ENCODE assay signal across 14 cellular contexts in the genomic region with DNA sequence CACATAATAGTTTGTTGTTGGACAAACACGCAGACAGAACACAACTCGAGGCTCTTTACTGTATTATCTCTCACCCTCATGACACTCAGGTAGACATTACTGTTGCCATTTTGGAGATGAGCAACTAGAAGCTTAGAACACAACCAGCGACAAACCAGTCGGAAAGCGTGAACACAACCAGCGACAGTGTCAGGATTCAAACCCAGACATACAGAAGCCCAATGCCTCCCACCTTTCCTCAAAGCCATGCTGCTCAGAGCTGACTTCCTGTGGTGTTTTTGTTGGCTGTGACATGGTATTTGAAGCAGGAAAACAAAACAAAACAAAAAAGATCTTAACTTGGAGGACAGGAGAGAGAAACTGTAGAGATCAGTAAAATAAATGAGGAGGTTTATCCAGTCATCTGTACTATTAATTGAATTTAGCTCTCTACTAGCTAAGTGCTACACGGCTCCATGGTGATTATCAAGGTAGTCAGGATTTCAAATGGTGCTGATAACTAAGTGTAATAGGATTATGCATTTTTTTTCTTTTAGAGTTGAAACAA.
DNase-seq lines count a peak whose midpoint lies in the region; ATAC-seq, FAIRE-seq and TF ChIP-seq lines count a peak whose summit lies in the region.
"Had no signal": no experiment of that assay in that cellular context is flagged by ENCODE, and none has a peak within 500 bp of the region (broad histone marks: within the 10 kb centered on the region; RNA-seq: fewer than 3 reads in every experiment).

No MANE protein-coding gene starts in this region.

- H3K9ac ChIP-seq in SK-N-SH: peak overlapping the region; percentile 67; the same call in 1 of the 2 replicates
- H3K9ac ChIP-seq: BLaER1 had no signal

- CTCF ChIA-PET in SK-N-SH (lab: Yijun Ruan, JAX): interaction anchor here (0.6 to 2.4 kb wide), 6 partner anchors 10 to 349 kb away, joined by 3 to 7 read pairs (median 4); no protein-coding TSS in a partner anchor

- H3K79me2 ChIP-seq in SK-N-SH (ENCODE audit: insufficient read depth): peaks cover 62% of the 10 kb centered on the region

- TF ChIP-seq EP300 in SK-N-SH (IDR thresholded peaks at IDR 0.05; ENCODE audit: borderline replicate concordance in 1 of 2, low read depth in 1 of 2, low read length in 1 of 2): peak in 1 of 2 experiments; percentile 89; a peak in 2 of 4 replicates

- H3F3A ChIP-seq in SK-N-SH (replicated peaks; ENCODE audit: insufficient read depth): peaks cover 35% of the 10 kb centered on the region

- H2AFZ ChIP-seq in SK-N-SH (ENCODE audit: low read depth): no peak overlapping the region

- H3K36me3 ChIP-seq in SK-N-SH (replicated peaks in 1 of 2; ENCODE audit: control insufficient read depth in 1 of 2, insufficient read depth in 2 of 2, low read length in 1 of 2): no peaks in the 10 kb centered on the region
- H3K36me3 ChIP-seq in prostate gland: no peaks in the 10 kb centered on the region
- H3K36me3 ChIP-seq: BLaER1, Peyer's patch had no signal

- POLR2A ChIA-PET in SK-N-SH (lab: Yijun Ruan, JAX): interaction anchor here (0.6 to 1.5 kb wide), 5 partner anchors 11 to 490 kb away, joined by 3 to 7 read pairs (median 5); no protein-coding TSS in a partner anchor

- TF ChIP-seq RAD21 in SK-N-SH (IDR thresholded peaks at IDR 0.05; ENCODE audit: low read length): no peak

- intact Hi-C loops in prostate gland (cut with DNase I): no loop called here

- H3K27ac ChIP-seq in SK-N-SH (ENCODE audit: low read depth in 2 of 2, low read length in 1 of 2) (peak overlapping the region; percentile 93 to 98), prostate gland (peak overlapping the region; percentile 3 to 8)
- H3K27ac ChIP-seq: BLaER1 had no signal

- no peaks in the 10 kb centered on the region for H3K9me2 ChIP-seq in SK-N-SH

- DNase-seq in GM12892 (ENCODE audit: insufficient read length) (no peak), SK-N-SH (peak; percentile 56), fibroblast of pulmonary artery (ENCODE audit: low read depth) (peak; percentile 55), prostate gland (ENCODE audit: low spot score) (no peak), mesenteric fat pad (ENCODE audit: low spot score) (no peak), NCI-H1105 treated with DMSO at 0.1 percent for 48 hours (lab: John Stamatoyannopoulos, UW) (no peak)
- DNase-seq: activated CD8-positive, alpha-beta memory T cell treated with anti-CD3 and anti-CD28 coated beads, Interleukin-2, amount 50 U/mL, for 48 hours; amygdala; Peyer's patch had no signal

- H3K9me3 ChIP-seq in SK-N-SH (no peaks in the 10 kb centered on the region), prostate gland (no peaks in the 10 kb centered on the region)
- H3K9me3 ChIP-seq: Peyer's patch had no signal

- H3K4me3 ChIP-seq in SK-N-SH (ENCODE audit: low read depth in 2 of 2, low read length in 1 of 2) (no peak overlapping the region), fibroblast of pulmonary artery (replicated peaks; ENCODE audit: low read depth, low read length) (no peak overlapping the region), prostate gland (no peak overlapping the region)
- H3K4me3 ChIP-seq: BLaER1, Peyer's patch had no signal

- H3K27me3 ChIP-seq in SK-N-SH (ENCODE audit: insufficient read depth) (no peaks in the 10 kb centered on the region), prostate gland (replicated peaks; ENCODE audit: insufficient read depth) (no peaks in the 10 kb centered on the region)
- H3K27me3 ChIP-seq: BLaER1, Peyer's patch had no signal

- H3K4me1 ChIP-seq in SK-N-SH (ENCODE audit: control insufficient read depth in 1 of 2, insufficient read depth in 2 of 2, low read depth in 1 of 2, low read length in 1 of 2) (peaks cover 50 to 64% of the 10 kb centered on the region in 2 experiments; a peak in 3 of 4 replicates), prostate gland (replicated peaks) (peaks cover 5% of the 10 kb centered on the region)

- no peak for TF ChIP-seq CTCF in SK-N-SH (IDR thresholded peaks at IDR 0.05)
- TF ChIP-seq CTCF in fibroblast of pulmonary artery (IDR thresholded peaks at IDR 0.05; ENCODE audit: low read length, missing control alignments): no peak
- TF ChIP-seq CTCF in prostate gland (IDR thresholded peaks at IDR 0.05): no peak

- ATAC-seq in HG03520 (IDR thresholded peaks at IDR 0.05; ENCODE audit: unreplicated experiment): no peak
- ATAC-seq in HG02798 (IDR thresholded peaks at IDR 0.05; ENCODE audit: poor library complexity, unreplicated experiment): no peak
- ATAC-seq: natural killer cell treated with Interleukin-12 subunit alpha and Interleukin-12 subunit beta and Interleukin-15 and Interleukin-18, amount 100 ng/mL, for 72 hours had no signal

- peak overlapping the region; percentile 57 for H3K4me2 ChIP-seq in SK-N-SH
- H3K4me2 ChIP-seq: BLaER1 had no signal

- H4K20me1 ChIP-seq in SK-N-SH (ENCODE audit: insufficient read depth): no peaks in the 10 kb centered on the region
- H4K20me1 ChIP-seq: BLaER1 had no signal

- 66% methylated on average over 7 of the region's 7 CpGs for WGBS in SK-N-SH (ENCODE audit: low lambda C conversion rate)
- 75% methylated on average over 7 of the region's 7 CpGs for WGBS in prostate gland

- TF ChIP-seq POLR2A in GM12892 (IDR thresholded peaks at IDR 0.05; ENCODE audit: low read depth, low read length) (no peak), prostate gland (IDR thresholded peaks at IDR 0.05) (no peak)

- peak; percentile 86 for FAIRE-seq in GM12892 (lab: Jason Lieb, UNC)
- FAIRE-seq: TTC549 had no signal

TF ChIP-seq in SK-N-SH, 30 proteins besides CTCF, POLR2A, EP300 and RAD21 (continues in another document):
- TF ChIP-seq TAF1 (IDR thresholded peaks at IDR 0.05; ENCODE audit: borderline replicate concordance, low read depth, low read length) (no peak), RCOR1 (IDR thresholded peaks at IDR 0.05; ENCODE audit: low read length) (peak; percentile 59; the same call in 1 of the 2 replicates), YY1 (IDR thresholded peaks at IDR 0.05; ENCODE audit: low read depth) (no peak), EZH2phosphoT487 (IDR thresholded peaks at IDR 0.05; ENCODE audit: borderline replicate concordance, low read depth) (no peak), TEAD4 (IDR thresholded peaks at IDR 0.05; ENCODE audit: borderline replicate concordance, insufficient read depth) (0 out of 2 replicates have a peak, but pooled peaks have one; percentile 26), SIN3A (IDR thresholded peaks at IDR 0.05; ENCODE audit: borderline replicate concordance, low read depth, low read length) (no peak), GABPA (IDR thresholded peaks at IDR 0.05; ENCODE audit: low read depth) (no peak), MXI1 (IDR thresholded peaks at IDR 0.05; ENCODE audit: low read depth, low read length) (no peak), NFIC (IDR thresholded peaks at IDR 0.05; ENCODE audit: borderline replicate concordance) (peak; percentile 18; the same call in 1 of the 2 replicates), GATA2 (CRISPR knock-in tag; IDR thresholded peaks at IDR 0.05) (peak; percentile 92), ELF1 (IDR thresholded peaks at IDR 0.05) (no peak), TCF12 (IDR thresholded peaks at IDR 0.05) (no peak), SMC3 (IDR thresholded peaks at IDR 0.05; ENCODE audit: low read depth, low read length) (no peak), MEF2A (IDR thresholded peaks at IDR 0.05; ENCODE audit: borderline replicate concordance, low read depth) (no peak), FOXM1 (IDR thresholded peaks at IDR 0.05; ENCODE audit: low read depth) (no peak), USF2 (IDR thresholded peaks at IDR 0.05; ENCODE audit: borderline replicate concordance, low read depth, low read length) (no peak)
- TF ChIP-seq, protein P1, sequence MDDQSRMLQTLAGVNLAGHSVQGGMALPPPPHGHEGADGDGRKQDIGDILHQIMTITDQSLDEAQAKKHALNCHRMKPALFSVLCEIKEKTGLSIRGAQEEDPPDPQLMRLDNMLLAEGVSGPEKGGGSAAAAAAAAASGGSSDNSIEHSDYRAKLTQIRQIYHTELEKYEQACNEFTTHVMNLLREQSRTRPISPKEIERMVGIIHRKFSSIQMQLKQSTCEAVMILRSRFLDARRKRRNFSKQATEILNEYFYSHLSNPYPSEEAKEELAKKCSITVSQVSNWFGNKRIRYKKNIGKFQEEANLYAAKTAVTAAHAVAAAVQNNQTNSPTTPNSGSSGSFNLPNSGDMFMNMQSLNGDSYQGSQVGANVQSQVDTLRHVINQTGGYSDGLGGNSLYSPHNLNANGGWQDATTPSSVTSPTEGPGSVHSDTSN (IDR thresholded peaks at IDR 0.05): no peak
- TF ChIP-seq, protein P2, sequence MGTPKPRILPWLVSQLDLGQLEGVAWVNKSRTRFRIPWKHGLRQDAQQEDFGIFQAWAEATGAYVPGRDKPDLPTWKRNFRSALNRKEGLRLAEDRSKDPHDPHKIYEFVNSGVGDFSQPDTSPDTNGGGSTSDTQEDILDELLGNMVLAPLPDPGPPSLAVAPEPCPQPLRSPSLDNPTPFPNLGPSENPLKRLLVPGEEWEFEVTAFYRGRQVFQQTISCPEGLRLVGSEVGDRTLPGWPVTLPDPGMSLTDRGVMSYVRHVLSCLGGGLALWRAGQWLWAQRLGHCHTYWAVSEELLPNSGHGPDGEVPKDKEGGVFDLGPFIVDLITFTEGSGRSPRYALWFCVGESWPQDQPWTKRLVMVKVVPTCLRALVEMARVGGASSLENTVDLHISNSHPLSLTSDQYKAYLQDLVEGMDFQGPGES (IDR thresholded peaks at IDR 0.05; ENCODE audit: low read depth, low read length): no peak

Comparison
In these comparisons a context has a peak if more than half of its experiments do, and no peak if none do; other contexts are left out.
1. DNase-seq: peak in SK-N-SH (single experiment) and fibroblast of pulmonary artery (single experiment); none in GM12892 (single experiment), prostate gland (single experiment), mesenteric fat pad (single experiment) and NCI-H1105 treated with DMSO at 0.1 percent for 48 hours (single experiment).